In the genomic region with DNA sequence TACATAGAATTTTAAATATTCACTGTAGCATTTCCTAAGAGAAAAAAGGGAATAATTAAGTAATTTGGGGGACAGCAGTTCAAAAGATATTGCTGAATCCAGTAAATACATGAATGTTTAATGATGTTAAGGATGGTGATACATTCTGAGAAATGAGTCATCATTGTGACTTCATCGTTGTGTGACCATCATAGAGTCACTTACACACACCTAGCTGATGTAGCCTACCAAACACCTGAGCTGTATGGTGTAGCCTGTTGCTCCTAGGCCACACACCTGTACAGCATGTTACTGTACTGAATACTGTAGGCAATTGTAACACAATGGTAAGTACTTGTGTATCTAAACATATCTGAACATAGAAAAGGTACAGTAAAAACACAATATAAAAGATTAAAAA, we compare ENCODE assay signal across 24 cellular contexts. TPM values are rescaled to one million over a fixed set of nuclear protein-coding genes. Genes with fewer than 3 reads are reported as not detected.
A peak's percentile ranks its signal among the peaks of the same experiment; 100 is the strongest.
DNase-seq lines count a peak whose midpoint lies in the region; ATAC-seq, FAIRE-seq and TF ChIP-seq lines count a peak whose summit lies in the region.
"Had no signal": no experiment of that assay in that cellular context is flagged by ENCODE, and none has a peak within 500 bp of the region (broad histone marks: within the 10 kb centered on the region; RNA-seq: fewer than 3 reads in every experiment).

No MANE protein-coding gene starts in this region.

- no peaks in the 10 kb centered on the region for H3K9me3 Mint-ChIP-seq in activated naive CD4-positive, alpha-beta T cell treated with anti-CD3 and anti-CD28 coated beads, Interleukin-2, amount 50 U/mL, for 72 hours
- no peaks in the 10 kb centered on the region for H3K9me3 Mint-ChIP-seq in activated naive CD4-positive, alpha-beta T cell treated with anti-CD3 and anti-CD28 coated beads for 36 hours
- H3K9me3 Mint-ChIP-seq: CD4-positive, alpha-beta memory T cell had no signal

- no peak for TF ChIP-seq RAD21 in K562 (CRISPR knock-in tag; conservative IDR thresholded peaks at IDR 0.05 in 1 of 2, IDR thresholded peaks at IDR 0.05 in 1 of 2)

- BruUV-seq in K562 (replicated peaks; lab: Mats Ljungman, UMichigan): no TSS peak

- H3K36me3 Mint-ChIP-seq in activated naive CD4-positive, alpha-beta T cell treated with anti-CD3 and anti-CD28 coated beads, Interleukin-2, amount 50 U/mL, for 72 hours: no peaks in the 10 kb centered on the region
- H3K36me3 Mint-ChIP-seq in activated naive CD4-positive, alpha-beta T cell treated with anti-CD3 and anti-CD28 coated beads for 36 hours (ENCODE audit: low read depth): no peaks in the 10 kb centered on the region
- H3K36me3 Mint-ChIP-seq: CD4-positive, alpha-beta memory T cell had no signal

- 0% methylated on average over 1 of the region's 1 CpG for WGBS in K562 (ENCODE audit: insufficient coverage, low coverage, missing lambda C conversion rate)
- WGBS in small intestine, 3 donors: 7 to 66% (median 50%) methylated on average over 1 of the region's 1 CpG

- H3K36me3 ChIP-seq in K562 (ENCODE audit: control insufficient read depth, insufficient read depth, low read length) (peaks cover 20% of the 10 kb centered on the region; the same call in 2 of the 3 replicates), small intestine (ENCODE audit: control insufficient read depth in 2 of 2, insufficient read depth in 2 of 2, low read length in 2 of 2) (no peaks in the 10 kb centered on the region), upper lobe of right lung (no peaks in the 10 kb centered on the region)
- H3K36me3 ChIP-seq: BLaER1 treated with 17β-estradiol and CSF1 and Interleukin-3, amounts not matched to agents 10 nM and 100 nM; MG63; SJSA1 had no signal

- FAIRE-seq in K562 (lab: Jason Lieb, UNC) (no peak), small intestine (lab: Jason Lieb, UNC) (no peak)
- FAIRE-seq: GM19239 had no signal

- ATAC-seq in activated naive CD4-positive, alpha-beta T cell treated with anti-CD3 and anti-CD28 coated beads, Interleukin-2, amount 50 U/mL, for 72 hours: peak; percentile 59 to 65
- ATAC-seq in K562 (no peak), GM21576 (IDR thresholded peaks at IDR 0.05; ENCODE audit: unreplicated experiment) (no peak), upper lobe of right lung (no peak)
- ATAC-seq: HCT116, Right ventricle myocardium inferior had no signal

- in situ Hi-C loops in K562 (cut with MboI): no loop called here

- H4K20me1 ChIP-seq in K562 (replicated peaks; ENCODE audit: control insufficient read depth, insufficient read depth, low read length): no peaks in the 10 kb centered on the region
- H4K20me1 ChIP-seq: BLaER1 treated with 17β-estradiol and CSF1 and Interleukin-3, amounts not matched to agents 10 nM and 100 nM had no signal

- H3K9me3 ChIP-seq in K562 (replicated peaks; ENCODE audit: control insufficient read depth, insufficient read depth, low read depth, low read length): no peaks in the 10 kb centered on the region; the same call in 1 of the 2 replicates
- no peaks in the 10 kb centered on the region for H3K9me3 ChIP-seq in small intestine (ENCODE audit: control insufficient read depth, low read depth)
- no peaks in the 10 kb centered on the region for H3K9me3 ChIP-seq in upper lobe of right lung
- H3K9me3 ChIP-seq: BLaER1 treated with 17β-estradiol and CSF1 and Interleukin-3, amounts not matched to agents 10 nM and 100 nM; MG63; Peyer's patch; SJSA1 had no signal

- H2AFZ ChIP-seq in K562 (ENCODE audit: low read depth, low read length): no peak overlapping the region

- H3K27me3 Mint-ChIP-seq in activated naive CD4-positive, alpha-beta T cell treated with anti-CD3 and anti-CD28 coated beads for 36 hours (ENCODE audit: low read depth): no peaks in the 10 kb centered on the region
- H3K27me3 Mint-ChIP-seq: CD4-positive, alpha-beta memory T cell had no signal

- CTCF ChIA-PET in activated naive CD4-positive, alpha-beta T cell treated with anti-CD3 and anti-CD28 coated beads for 36 hours (lab: Charles Lee): interaction anchor here (0.8 to 1.1 kb wide), 2 partner anchors 9 to 53 kb away, joined by 3 to 4 read pairs; no protein-coding TSS in a partner anchor
- CTCF ChIA-PET in K562 (lab: Yijun Ruan, JAX; ENCODE audit: low intra/inter-chr PET ratio): no interaction called here

- H3K9me1 ChIP-seq in K562 (ENCODE audit: control insufficient read depth, insufficient read depth, low read length): no peaks in the 10 kb centered on the region

- no peak for DNase-seq in activated naive CD4-positive, alpha-beta T cell treated with anti-CD3 and anti-CD28 coated beads, Interleukin-2, amount 50 U/mL, for 72 hours (ENCODE audit: low spot score in 2 of 2)
- no peak for DNase-seq in activated naive CD4-positive, alpha-beta T cell treated with anti-CD3 and anti-CD28 coated beads for 36 hours
- DNase-seq in ELR (ENCODE audit: low read depth): peak; percentile 4
- no peak for DNase-seq in K562 (ENCODE audit: extremely low read depth in 1 of 4, low spot score in 3 of 4)
- peak; percentile 40 for DNase-seq in kidney tubule cell (ENCODE audit: low spot score)
- DNase-seq in small intestine: no peak
- DNase-seq in upper lobe of right lung: no peak
- DNase-seq: CD4-positive, alpha-beta memory T cell; DMS153; GF-D8; MG63; NCI-H1417; NCI-H1694 treated with DMSO at 0.1 percent for 48 hours; NCI-H2081 treated with DMSO at 0.1 percent for 48 hours; NCI-H2171 treated with DMSO at 0.1 percent for 48 hours; NCI-H524 treated with DMSO at 0.1 percent for 48 hours; NCI-H82; Peyer's patch had no signal

- intact Hi-C loops in activated naive CD4-positive, alpha-beta T cell treated with anti-CD3 and anti-CD28 coated beads for 36 hours (cut with micrococcal nuclease): no loop called here
- intact Hi-C loops in K562 (cut with micrococcal nuclease) (no loop called here), upper lobe of right lung (cut with DNase I) (no loop called here)

- H3K27me3 ChIP-seq in K562 (ENCODE audit: control insufficient read depth in 2 of 2, insufficient read depth in 2 of 2, low read length in 2 of 2) (no peaks in the 10 kb centered on the region), small intestine (ENCODE audit: control insufficient read depth in 2 of 2, insufficient read depth in 2 of 2, low read length in 2 of 2) (no peaks in the 10 kb centered on the region), upper lobe of right lung (no peaks in the 10 kb centered on the region)
- H3K27me3 ChIP-seq: BLaER1 treated with 17β-estradiol and CSF1 and Interleukin-3, amounts not matched to agents 10 nM and 100 nM; MG63; Peyer's patch had no signal

- H3K27ac ChIP-seq in K562 (ENCODE audit: extremely low read depth, low read depth, low read length) (0 out of 3 replicates have a peak overlapping the region, but pooled peaks have one; percentile 16), small intestine (ENCODE audit: low read depth in 1 of 2, low read length in 1 of 2) (no peak overlapping the region), upper lobe of right lung (no peak overlapping the region)
- H3K27ac ChIP-seq: BLaER1 treated with 17β-estradiol and CSF1 and Interleukin-3, amounts not matched to agents 10 nM and 100 nM; Peyer's patch; SJSA1 had no signal

- POLR2A ChIA-PET in K562 (lab: Yijun Ruan, JAX): interaction anchor here (0.6 to 1.0 kb wide), 5 partner anchors 8 to 402 kb away, joined by 3 read pairs; no protein-coding TSS in a partner anchor

- H3K27ac Mint-ChIP-seq in activated naive CD4-positive, alpha-beta T cell treated with anti-CD3 and anti-CD28 coated beads, Interleukin-2, amount 50 U/mL, for 72 hours: no peak overlapping the region
- H3K27ac Mint-ChIP-seq in activated naive CD4-positive, alpha-beta T cell treated with anti-CD3 and anti-CD28 coated beads for 36 hours: no peak overlapping the region

- H3K4me1 ChIP-seq in K562 (replicated peaks in 1 of 2; ENCODE audit: control insufficient read depth in 2 of 2, insufficient read depth in 2 of 2, low read length in 2 of 2) (peaks cover 22 to 45% of the 10 kb centered on the region in 2 experiments), small intestine (ENCODE audit: control insufficient read depth in 2 of 2, insufficient read depth in 1 of 2, low read depth in 1 of 2, low read length in 1 of 2) (peaks cover 0 to 1% of the 10 kb centered on the region in 2 donors), upper lobe of right lung (no peaks in the 10 kb centered on the region)
- H3K4me1 ChIP-seq: Peyer's patch, SJSA1 had no signal

- no peak for TF ChIP-seq EP300 in K562 (IDR thresholded peaks at IDR 0.05; ENCODE audit: low read length)

- peaks cover 93% of the 10 kb centered on the region for H3K79me2 ChIP-seq in K562 (ENCODE audit: control insufficient read depth, insufficient read depth, low read length)

- no peak overlapping the region for H3K9ac ChIP-seq in K562 (ENCODE audit: insufficient read depth in 1 of 2, low read depth in 2 of 2, low read length in 2 of 2)
- H3K9ac ChIP-seq: BLaER1 treated with 17β-estradiol and CSF1 and Interleukin-3, amounts not matched to agents 10 nM and 100 nM had no signal

- no peak overlapping the region for H3K4me3 Mint-ChIP-seq in activated naive CD4-positive, alpha-beta T cell treated with anti-CD3 and anti-CD28 coated beads for 36 hours
- H3K4me3 Mint-ChIP-seq: CD4-positive, alpha-beta memory T cell had no signal

- TF ChIP-seq CTCF in K562 (IDR thresholded peaks at IDR 0.05 in 2 of 3, conservative IDR thresholded peaks at IDR 0.05 in 1 of 3; ENCODE audit: insufficient read depth in 2 of 3, low read depth in 1 of 3, low read length in 3 of 3) (no peak), upper lobe of right lung (IDR thresholded peaks at IDR 0.05) (no peak)

- TF ChIP-seq POLR2A in K562 (conservative IDR thresholded peaks at IDR 0.05): no peak

- H3K4me3 ChIP-seq in K562 (no peak overlapping the region), small intestine (ENCODE audit: low read depth in 1 of 2, low read length in 2 of 2) (no peak overlapping the region), upper lobe of right lung (no peak overlapping the region)
- H3K4me3 ChIP-seq: BLaER1 treated with 17β-estradiol and CSF1 and Interleukin-3, amounts not matched to agents 10 nM and 100 nM; MG63; Peyer's patch; SJSA1 had no signal

- H3K4me2 ChIP-seq in K562 (ENCODE audit: insufficient read depth, low read length): no peak overlapping the region
- H3K4me2 ChIP-seq: BLaER1 treated with 17β-estradiol and CSF1 and Interleukin-3, amounts not matched to agents 10 nM and 100 nM had no signal

- no peaks in the 10 kb centered on the region for H3K4me1 Mint-ChIP-seq in activated naive CD4-positive, alpha-beta T cell treated with anti-CD3 and anti-CD28 coated beads for 36 hours (ENCODE audit: low read depth)

RNA-seq across cellular contexts. Expression of a gene that starts 34.8 kb away (rescaled TPM):
- total RNA-seq in activated naive CD4-positive, alpha-beta T cell treated with anti-CD3 and anti-CD28 coated beads, Interleukin-2, amount 50 U/mL, for 72 hours: 1 to 10 TPM in 1 of 2 donors, under 1 TPM in 1; 0.96 to 1.1 TPM
- total RNA-seq in activated naive CD4-positive, alpha-beta T cell treated with anti-CD3 and anti-CD28 coated beads for 36 hours: under 1 TPM; 0.69 to 0.74 TPM
- 82.8 and 92.7 TPM in 2 replicates for total RNA-seq in K562 (2011; cell fraction: chromatin; rRNA removed; ENCODE audit: low replicate concordance)
- 45.1 and 54.2 TPM in 2 replicates for total RNA-seq in K562 (2011; cell fraction: nucleolus; rRNA removed)
- total RNA-seq in K562 (2011; cell fraction: nucleoplasm; rRNA removed): 55.9 and 62.3 TPM in 2 replicates
- 8.0 and 14.3 TPM in 2 replicates for total RNA-seq in K562 (2014; rRNA removed)
- total RNA-seq in K562 (2014; rRNA removed; fragmentation: Illumina TruSeq; extraction: Trizol): 8.3 and 8.5 TPM in 2 replicates
- total RNA-seq in K562 (2015; rRNA removed; fragmentation: Illumina TruSeq; extraction: Trizol): 10.6 and 11.7 TPM in 2 replicates
- total RNA-seq in K562 (2021): 16.5 and 20.4 TPM in 2 replicates
- 12.5 and 13.3 TPM in 2 replicates for polyA plus RNA-seq in K562 (2011; rRNA removed)
- polyA plus RNA-seq in K562 (2011; cell fraction: cytosol; rRNA removed): 6.8 and 7.9 TPM in 2 replicates
- 27.2 and 32.0 TPM in 2 replicates for polyA plus RNA-seq in K562 (2011; cell fraction: nucleus; rRNA removed)
- polyA plus RNA-seq in K562 (2012): 13.5 and 17.6 TPM in 2 replicates
- 11.1 and 11.5 TPM in 2 replicates for polyA plus RNA-seq in K562 (2014; fragmentation: Illumina TruSeq; extraction: Trizol)
- 1 to 10 TPM; 1.1 to 1.4 TPM for polyA plus RNA-seq in K562 (2014; fragmentation: Nextera tagmentation; extraction: Ambion mirVana)
- polyA plus RNA-seq in K562 (2014; rRNA removed): 7.2 and 11.6 TPM in 2 replicates
- polyA minus RNA-seq in K562 (2011; rRNA and poly(A)+ RNA removed): 20.5 and 32.2 TPM in 2 replicates
- polyA minus RNA-seq in K562 (2011; cell fraction: cytosol; rRNA and poly(A)+ RNA removed): 11.3 and 13.2 TPM in 2 replicates
- 30.6 and 44.5 TPM in 2 replicates for polyA minus RNA-seq in K562 (2011; cell fraction: nucleus; rRNA and poly(A)+ RNA removed)
- 10 to 100 TPM in 2 of 3 donors, 1 to 10 TPM in 1; 8.1 to 16.1 (median 10.8) TPM for polyA plus RNA-seq in small intestine
- 5.8 TPM for total RNA-seq in upper lobe of right lung

RNA-seq across cellular contexts. Expression of a gene that starts 35.8 kb away (rescaled TPM):
- 10 to 100 TPM; 17.0 to 22.6 TPM for total RNA-seq in activated naive CD4-positive, alpha-beta T cell treated with anti-CD3 and anti-CD28 coated beads, Interleukin-2, amount 50 U/mL, for 72 hours
- 10 to 100 TPM; 12.6 to 15.6 TPM for total RNA-seq in activated naive CD4-positive, alpha-beta T cell treated with anti-CD3 and anti-CD28 coated beads for 36 hours
- total RNA-seq in K562 (2011; cell fraction: chromatin; rRNA removed; ENCODE audit: low replicate concordance): 24.6 and 59.2 TPM in 2 replicates
- 15.5 and 17.4 TPM in 2 replicates for total RNA-seq in K562 (2011; cell fraction: nucleolus; rRNA removed)
- 27.4 and 33.8 TPM in 2 replicates for total RNA-seq in K562 (2011; cell fraction: nucleoplasm; rRNA removed)
- 7.3 and 8.1 TPM in 2 replicates for total RNA-seq in K562 (2014; rRNA removed)
- 16.6 and 18.7 TPM in 2 replicates for total RNA-seq in K562 (2014; rRNA removed; fragmentation: Illumina TruSeq; extraction: Trizol)
- 11.8 and 12.3 TPM in 2 replicates for total RNA-seq in K562 (2015; rRNA removed; fragmentation: Illumina TruSeq; extraction: Trizol)
- 19.2 and 19.6 TPM in 2 replicates for total RNA-seq in K562 (2021)
- 9.9 and 17.2 TPM in 2 replicates for polyA plus RNA-seq in K562 (2011; rRNA removed)
- 2.0 and 6.6 TPM in 2 replicates for polyA plus RNA-seq in K562 (2011; cell fraction: cytosol; rRNA removed)
- polyA plus RNA-seq in K562 (2011; cell fraction: nucleus; rRNA removed): 7.9 and 8.6 TPM in 2 replicates
- polyA plus RNA-seq in K562 (2012): 6.5 and 12.9 TPM in 2 replicates
- polyA plus RNA-seq in K562 (2014; fragmentation: Illumina TruSeq; extraction: Trizol): 9.3 and 11.2 TPM in 2 replicates
- 10 to 100 TPM; 16.3 to 19.1 TPM for polyA plus RNA-seq in K562 (2014; fragmentation: Nextera tagmentation; extraction: Ambion mirVana)
- polyA plus RNA-seq in K562 (2014; rRNA removed): 7.4 and 8.2 TPM in 2 replicates
- polyA minus RNA-seq in K562 (2011; rRNA and poly(A)+ RNA removed): 22.2 and 25.3 TPM in 2 replicates
- polyA minus RNA-seq in K562 (2011; cell fraction: cytosol; rRNA and poly(A)+ RNA removed): 7.9 and 8.8 TPM in 2 replicates
- polyA minus RNA-seq in K562 (2011; cell fraction: nucleus; rRNA and poly(A)+ RNA removed): 12.7 and 22.5 TPM in 2 replicates
- polyA plus RNA-seq in small intestine: 1 to 10 TPM; 1.4 to 7.7 (median 2.2) TPM
- 38.4 TPM for total RNA-seq in upper lobe of right lung

RNA-seq across cellular contexts. Expression of a gene that starts 48.1 kb away (rescaled TPM):
- total RNA-seq in activated naive CD4-positive, alpha-beta T cell treated with anti-CD3 and anti-CD28 coated beads, Interleukin-2, amount 50 U/mL, for 72 hours: 1 to 10 TPM; 6.8 to 6.9 TPM
- total RNA-seq in activated naive CD4-positive, alpha-beta T cell treated with anti-CD3 and anti-CD28 coated beads for 36 hours: 1 to 10 TPM; 4.5 to 5.1 TPM
- 5.7 and 21.4 TPM in 2 replicates for total RNA-seq in K562 (2011; cell fraction: chromatin; rRNA removed; ENCODE audit: low replicate concordance)
- 4.5 and 7.4 TPM in 2 replicates for total RNA-seq in K562 (2011; cell fraction: nucleolus; rRNA removed)
- 11.3 and 17.3 TPM in 2 replicates for total RNA-seq in K562 (2011; cell fraction: nucleoplasm; rRNA removed)
- total RNA-seq in K562 (2014; rRNA removed) (5.7 TPM in 2 replicates), K562 (2014; rRNA removed; fragmentation: Illumina TruSeq; extraction: Trizol) (8.6 and 9.4 TPM in 2 replicates), K562 (2015; rRNA removed; fragmentation: Illumina TruSeq; extraction: Trizol) (8.1 and 8.5 TPM in 2 replicates), K562 (2021) (6.0 and 6.1 TPM in 2 replicates), upper lobe of right lung (20.5 TPM)
- polyA plus RNA-seq in K562 (2011; rRNA removed) (8.9 and 10.3 TPM in 2 replicates), K562 (2014; fragmentation: Illumina TruSeq; extraction: Trizol) (7.1 and 8.2 TPM in 2 replicates), K562 (2014; fragmentation: Nextera tagmentation; extraction: Ambion mirVana) (1 to 10 TPM; 3.4 to 3.9 TPM), K562 (2014; rRNA removed) (4.9 and 5.0 TPM in 2 replicates), small intestine (1 to 10 TPM; 2.2 to 9.0 (median 2.2) TPM)
- 2.4 and 5.3 TPM in 2 replicates for polyA plus RNA-seq in K562 (2011; cell fraction: cytosol; rRNA removed)
- polyA plus RNA-seq in K562 (2011; cell fraction: nucleus; rRNA removed): 3.2 and 4.1 TPM in 2 replicates
- polyA plus RNA-seq in K562 (2012): 5.2 and 5.7 TPM in 2 replicates
- polyA minus RNA-seq in K562 (2011; rRNA and poly(A)+ RNA removed): 16.2 and 17.5 TPM in 2 replicates
- 5.3 and 7.8 TPM in 2 replicates for polyA minus RNA-seq in K562 (2011; cell fraction: cytosol; rRNA and poly(A)+ RNA removed)
- 3.1 and 5.4 TPM in 2 replicates for polyA minus RNA-seq in K562 (2011; cell fraction: nucleus; rRNA and poly(A)+ RNA removed)

Comparison
In these comparisons a context has a peak if more than half of its experiments do, and no peak if none do; other contexts are left out.
1. ATAC-seq: peak in activated naive CD4-positive, alpha-beta T cell treated with anti-CD3 and anti-CD28 coated beads, Interleukin-2, amount 50 U/mL, for 72 hours (2 of 2); none in K562 (single experiment), GM21576 (single experiment) and upper lobe of right lung (single experiment).
2. DNase-seq: peak in ELR (single experiment) and kidney tubule cell (single experiment); none in activated naive CD4-positive, alpha-beta T cell treated with anti-CD3 and anti-CD28 coated beads, Interleukin-2, amount 50 U/mL, for 72 hours (0 of 2), activated naive CD4-positive, alpha-beta T cell treated with anti-CD3 and anti-CD28 coated beads for 36 hours (single experiment), K562 (0 of 4), small intestine (single experiment) and upper lobe of right lung (single experiment).